9 cellular contexts compared by ENCODE assay signal in the genomic region with DNA sequence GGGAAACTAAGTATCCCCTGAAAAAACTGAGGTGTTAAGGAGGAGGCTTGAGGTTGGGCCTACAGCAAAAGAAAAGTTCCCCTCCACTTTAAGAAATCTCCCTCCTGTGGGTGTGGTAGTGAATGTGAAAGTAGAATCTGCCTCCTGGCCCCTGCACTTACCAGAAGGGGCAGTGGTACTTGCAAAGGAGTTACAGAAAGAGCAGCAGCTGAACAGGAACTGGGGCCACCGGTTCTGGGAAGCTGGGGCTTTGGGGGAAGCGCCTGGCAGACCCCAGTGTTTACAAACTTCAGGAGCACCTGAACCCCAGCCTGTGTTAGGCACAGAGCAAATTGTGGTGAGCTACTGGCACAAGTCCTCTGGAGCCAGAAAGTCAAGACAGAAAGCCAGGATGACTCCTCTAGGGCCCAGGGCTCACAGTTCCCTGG.
DNase-seq lines count a peak whose midpoint lies in the region; ATAC-seq and TF ChIP-seq lines count a peak whose summit lies in the region.
"Had no signal": no experiment of that assay in that cellular context is flagged by ENCODE, and none has a peak within 500 bp of the region (broad histone marks: within the 10 kb centered on the region; RNA-seq: fewer than 3 reads in every experiment).

No MANE protein-coding gene starts in this region.

- H3K36me3 ChIP-seq in suprapubic skin (no peaks in the 10 kb centered on the region), gastrocnemius medialis (no peaks in the 10 kb centered on the region)

- WGBS in suprapubic skin: 16% methylated on average over 2 of the region's 2 CpGs

- intact Hi-C loops in gastrocnemius medialis (cut with DNase I; ENCODE audit: low total_unique reads): no loop called here

- no peak for TF ChIP-seq POLR2A in suprapubic skin (IDR thresholded peaks at IDR 0.05)
- TF ChIP-seq POLR2A in gastrocnemius medialis (IDR thresholded peaks at IDR 0.05): no peak

- DNase-seq in activated CD4-positive, CD25-positive, alpha-beta regulatory T cell treated with anti-CD3 and anti-CD28 coated beads, Interleukin-2, amount 50 U/mL, for 72 hours: peak; percentile 40
- peak; percentile 11 for DNase-seq in glomerular visceral epithelial cell (ENCODE audit: extremely low spot score)
- no peak for DNase-seq in NCI-H2171 treated with DMSO at 0.1 percent for 48 hours (lab: John Stamatoyannopoulos, UW)
- no peak for DNase-seq in suprapubic skin (ENCODE audit: low spot score in 2 of 2)
- no peak for DNase-seq in foreskin keratinocyte
- DNase-seq in gastrocnemius medialis: no peak

- H3K9me3 ChIP-seq in suprapubic skin (no peaks in the 10 kb centered on the region), gastrocnemius medialis (no peaks in the 10 kb centered on the region)

- ATAC-seq in GM18870 (IDR thresholded peaks at IDR 0.05; ENCODE audit: unreplicated experiment) (peak; percentile 94), HG02870 (IDR thresholded peaks at IDR 0.05; ENCODE audit: unreplicated experiment) (peak; percentile 87), foreskin keratinocyte (no peak), gastrocnemius medialis (no peak)

- H3K27ac ChIP-seq in suprapubic skin: no peak overlapping the region
- no peak overlapping the region for H3K27ac ChIP-seq in foreskin keratinocyte
- H3K27ac ChIP-seq in gastrocnemius medialis: no peak overlapping the region
- H3K27ac ChIP-seq: SK-N-MC had no signal

- peaks cover 9% of the 10 kb centered on the region for H3K4me1 ChIP-seq in suprapubic skin
- H3K4me1 ChIP-seq in foreskin keratinocyte: no peaks in the 10 kb centered on the region
- H3K4me1 ChIP-seq in gastrocnemius medialis: peaks cover 17 to 19% of the 10 kb centered on the region in 2 donors

- TF ChIP-seq EP300 in suprapubic skin (IDR thresholded peaks at IDR 0.05): no peak

- in situ Hi-C loops in gastrocnemius medialis (cut with MboI; ENCODE audit: low sequenced_read_pairs in 4 of 4): no loop called here

- TF ChIP-seq CTCF in suprapubic skin (IDR thresholded peaks at IDR 0.05) (no peak), foreskin keratinocyte (conservative IDR thresholded peaks at IDR 0.05) (no peak), gastrocnemius medialis (IDR thresholded peaks at IDR 0.05 in 4 of 5, conservative IDR thresholded peaks at IDR 0.05 in 1 of 5) (no peak)

- no peaks in the 10 kb centered on the region for H3K27me3 ChIP-seq in suprapubic skin
- H3K27me3 ChIP-seq in foreskin keratinocyte: no peaks in the 10 kb centered on the region
- no peaks in the 10 kb centered on the region for H3K27me3 ChIP-seq in gastrocnemius medialis

- H3K4me3 ChIP-seq in suprapubic skin (no peak overlapping the region), gastrocnemius medialis (no peak overlapping the region)
- H3K4me3 ChIP-seq: SK-N-MC had no signal

Comparison
In these comparisons a context has a peak if more than half of its experiments do, and no peak if none do; other contexts are left out.
1. ATAC-seq: peak in GM18870 (single experiment) and HG02870 (single experiment); none in foreskin keratinocyte (single experiment) and gastrocnemius medialis (0 of 2).
2. DNase-seq: peak in activated CD4-positive, CD25-positive, alpha-beta regulatory T cell treated with anti-CD3 and anti-CD28 coated beads, Interleukin-2, amount 50 U/mL, for 72 hours (single experiment) and glomerular visceral epithelial cell (single experiment); none in NCI-H2171 treated with DMSO at 0.1 percent for 48 hours (single experiment), suprapubic skin (0 of 2), foreskin keratinocyte (0 of 2) and gastrocnemius medialis (0 of 2).